In genomic region chr10:12027539-12027938, GRCh38 we compare ENCODE assay signal across 15 cellular contexts. TPM values are rescaled to one million over a fixed set of nuclear protein-coding genes. Genes with fewer than 3 reads are reported as not detected.
A peak's percentile ranks its signal among the peaks of the same experiment; 100 is the strongest.
DNase-seq lines count a peak whose midpoint lies in the region; ATAC-seq and TF ChIP-seq lines count a peak whose summit lies in the region.
"Had no signal": no experiment of that assay in that cellular context is flagged by ENCODE, and none has a peak within 500 bp of the region (broad histone marks: within the 10 kb centered on the region; RNA-seq: fewer than 3 reads in every experiment).

No MANE protein-coding gene starts in this region.

- peaks cover 33% of the 10 kb centered on the region for H3K36me3 Mint-ChIP-seq in mesothelial cell of epicardium

- no peaks in the 10 kb centered on the region for H3K27me3 Mint-ChIP-seq in mesothelial cell of epicardium (ENCODE audit: low read depth)
- H3K27me3 Mint-ChIP-seq: activated CD8-positive, alpha-beta T cell treated with anti-CD3 and anti-CD28 coated beads for 36 hours; CD4-positive, alpha-beta memory T cell had no signal

- no peak for TF ChIP-seq CTCF in mesothelial cell of epicardium (IDR thresholded peaks at IDR 0.05; ENCODE audit: unreplicated experiment)

- intact Hi-C loops in left cardiac atrium (cut with DNase I): no loop called here

- no peaks in the 10 kb centered on the region for H3K4me1 Mint-ChIP-seq in mesothelial cell of epicardium

- no peak overlapping the region for H3K27ac Mint-ChIP-seq in mesothelial cell of epicardium
- H3K27ac Mint-ChIP-seq: activated CD8-positive, alpha-beta T cell treated with anti-CD3 and anti-CD28 coated beads for 36 hours had no signal

- H3K9me3 Mint-ChIP-seq in mesothelial cell of epicardium: no peaks in the 10 kb centered on the region
- H3K9me3 Mint-ChIP-seq: activated CD8-positive, alpha-beta T cell treated with anti-CD3 and anti-CD28 coated beads for 36 hours had no signal

- H3K4me3 Mint-ChIP-seq in mesothelial cell of epicardium: no peak overlapping the region
- H3K4me3 Mint-ChIP-seq: activated CD8-positive, alpha-beta T cell treated with anti-CD3 and anti-CD28 coated beads for 36 hours; CD4-positive, alpha-beta memory T cell had no signal

- ATAC-seq in GM19324 (IDR thresholded peaks at IDR 0.05; ENCODE audit: low FRiP score, unreplicated experiment) (peak; percentile 80), HG02571 (IDR thresholded peaks at IDR 0.05; ENCODE audit: unreplicated experiment) (peak; percentile 64), HG03175 (IDR thresholded peaks at IDR 0.05; ENCODE audit: unreplicated experiment) (peak; percentile 99), left cardiac atrium (no peak)
- ATAC-seq: activated CD8-positive, alpha-beta T cell treated with anti-CD3 and anti-CD28 coated beads for 36 hours had no signal

- DNase-seq in ureter (ENCODE audit: low spot score) (no peak), mesothelial cell of epicardium (ENCODE audit: low spot score in 2 of 2, unreplicated experiment in 2 of 2) (no peak), left cardiac atrium (no peak)
- DNase-seq in activated CD4-positive, alpha-beta T cell treated with anti-CD3 and anti-CD28 coated beads for 4 hours: no peak
- DNase-seq: activated CD8-positive, alpha-beta T cell treated with anti-CD3 and anti-CD28 coated beads for 36 hours; activated gamma-delta T cell; CD4-positive, alpha-beta memory T cell; dermis blood vessel endothelial cell; NCI-H187 treated with DMSO at 0.1 percent for 48 hours; ovary; Right ventricle myocardium superior; small intestine had no signal

RNA-seq across cellular contexts. Expression of gene UPF2, which starts 15.1 kb away (rescaled TPM):
- total RNA-seq in ureter (25.6 TPM), mesothelial cell of epicardium (25.4 to 26.8 TPM (median 26.4 TPM) in 3 replicates), left cardiac atrium (10 to 100 TPM; 13.7 to 16.9 TPM)

RNA-seq across cellular contexts. Expression of gene DHTKD1, which starts 41.2 kb away (rescaled TPM):
- 25.4 TPM for total RNA-seq in ureter
- 22.0 to 22.9 TPM (median 22.9 TPM) in 3 replicates for total RNA-seq in mesothelial cell of epicardium
- 10 to 100 TPM; 14.2 to 18.2 TPM for total RNA-seq in left cardiac atrium

Comparison
In these comparisons a context has a peak if more than half of its experiments do, and no peak if none do; other contexts are left out.
1. ATAC-seq: peak in GM19324 (single experiment), HG02571 (single experiment) and HG03175 (single experiment); none in left cardiac atrium (0 of 2).